Comparison of ENCODE assay signal across 12 cellular contexts in genomic region chr22:19882446-19883381, GRCh38. TPM values are rescaled to one million over a fixed set of nuclear protein-coding genes. Genes with fewer than 3 reads are reported as not detected.
DNase-seq lines count a peak whose midpoint lies in the region; ATAC-seq, FAIRE-seq and TF ChIP-seq lines count a peak whose summit lies in the region.
"Had no signal": no experiment of that assay in that cellular context is flagged by ENCODE, and none has a peak within 500 bp of the region (broad histone marks: within the 10 kb centered on the region; RNA-seq: fewer than 3 reads in every experiment).

No MANE protein-coding gene starts in this region.

- H3K9ac ChIP-seq in astrocyte (ENCODE audit: low read length) (peak overlapping the region; percentile 70), mesendoderm (ENCODE audit: low read length) (no peak overlapping the region)

- no peak overlapping the region for H2BK15ac ChIP-seq in mesendoderm (replicated peaks; ENCODE audit: low read depth)

- no peak for FAIRE-seq in astrocyte (lab: Jason Lieb, UNC)

- H3K79me1 ChIP-seq in mesendoderm (ENCODE audit: low read length): peaks cover 3% of the 10 kb centered on the region

- no peak overlapping the region for H4K8ac ChIP-seq in mesendoderm (ENCODE audit: low read depth, low read length)

- H3K23ac ChIP-seq in mesendoderm (ENCODE audit: low read length): no peak overlapping the region

- H3K27ac Mint-ChIP-seq in astrocyte (ENCODE audit: unreplicated experiment): peak overlapping the region; percentile 100
- H3K27ac Mint-ChIP-seq: activated naive CD8-positive, alpha-beta T cell treated with anti-CD3 and anti-CD28 coated beads for 36 hours; memory B cell had no signal

- ATAC-seq in Right ventricle myocardium inferior (no peak), heart right ventricle (no peak), GM21529 (IDR thresholded peaks at IDR 0.05; ENCODE audit: unreplicated experiment) (no peak)

- no peak overlapping the region for H2AFZ ChIP-seq in astrocyte (ENCODE audit: low read depth, low read length)

- no peak overlapping the region for H2BK5ac ChIP-seq in mesendoderm (ENCODE audit: low read length)

- H3K9me3 ChIP-seq in heart right ventricle: no peaks in the 10 kb centered on the region
- no peaks in the 10 kb centered on the region for H3K9me3 ChIP-seq in astrocyte (ENCODE audit: insufficient read depth, low read depth, low read length)
- no peaks in the 10 kb centered on the region for H3K9me3 ChIP-seq in uterus

- no peak overlapping the region for H3K27ac ChIP-seq in heart right ventricle
- peak overlapping the region; percentile 86 for H3K27ac ChIP-seq in astrocyte (ENCODE audit: low read depth, low read length)
- H3K27ac ChIP-seq in mesendoderm (ENCODE audit: low read depth, low read length): no peak overlapping the region
- H3K27ac ChIP-seq in uterus: no peak overlapping the region

- peak overlapping the region; percentile 70 for H3K4ac ChIP-seq in mesendoderm (ENCODE audit: low read depth, low read length)

- no peaks in the 10 kb centered on the region for H3K9me3 Mint-ChIP-seq in astrocyte (ENCODE audit: unreplicated experiment)
- H3K9me3 Mint-ChIP-seq: activated naive CD8-positive, alpha-beta T cell treated with anti-CD3 and anti-CD28 coated beads for 36 hours; memory B cell had no signal

- H3K79me2 ChIP-seq in astrocyte (ENCODE audit: insufficient read depth, low read length) (peaks cover 9% of the 10 kb centered on the region), mesendoderm (ENCODE audit: control insufficient read depth, insufficient read depth, low read length) (peaks cover 5% of the 10 kb centered on the region)

- H3K36me3 ChIP-seq in heart right ventricle (peaks cover 0 to 21% (median 0%) of the 10 kb centered on the region in 9 donors), astrocyte (ENCODE audit: insufficient read depth, low read length) (no peaks in the 10 kb centered on the region), mesendoderm (ENCODE audit: control insufficient read depth, insufficient read depth, low read length) (no peaks in the 10 kb centered on the region), uterus (no peaks in the 10 kb centered on the region)

- intact Hi-C loops in Right ventricle myocardium inferior (cut with DNase I) (no loop called here), heart right ventricle (cut with DNase I) (no loop called here), uterus (cut with DNase I; ENCODE audit: low total_unique reads) (no loop called here)

- H3K27me3 ChIP-seq in heart right ventricle: no peaks in the 10 kb centered on the region
- H3K27me3 ChIP-seq in astrocyte (ENCODE audit: insufficient read depth, low read length): no peaks in the 10 kb centered on the region
- H3K27me3 ChIP-seq in mesendoderm (ENCODE audit: insufficient read depth, low read length, poor library complexity): no peaks in the 10 kb centered on the region
- no peaks in the 10 kb centered on the region for H3K27me3 ChIP-seq in uterus
- H3K27me3 ChIP-seq: dorsolateral prefrontal cortex had no signal

- peaks cover 0 to 29% (median 15%) of the 10 kb centered on the region in 9 donors for H3K4me1 ChIP-seq in heart right ventricle
- H3K4me1 ChIP-seq in astrocyte (ENCODE audit: insufficient read depth, low read length): peaks cover 42% of the 10 kb centered on the region
- H3K4me1 ChIP-seq in mesendoderm (ENCODE audit: control insufficient read depth, low read depth, low read length): peaks cover 12% of the 10 kb centered on the region
- peaks cover 0 to 13% of the 10 kb centered on the region in 2 donors for H3K4me1 ChIP-seq in uterus

- H3K56ac ChIP-seq in mesendoderm (ENCODE audit: low read length): peak overlapping the region; percentile 58

- H2BK120ac ChIP-seq in mesendoderm (ENCODE audit: low read depth, low read length): peak overlapping the region; percentile 6

- H2AK5ac ChIP-seq in mesendoderm (ENCODE audit: low read length): peak overlapping the region; percentile 9

- TF ChIP-seq CTCF in heart right ventricle (IDR thresholded peaks at IDR 0.05): no peak
- no peak for TF ChIP-seq CTCF in astrocyte (IDR thresholded peaks at IDR 0.05; ENCODE audit: insufficient read depth, low read depth, low read length)
- no peak for TF ChIP-seq CTCF in uterus (IDR thresholded peaks at IDR 0.05)

- WGBS in heart right ventricle, 2 donors: 94 to 96% methylated on average over 26 of the region's 26 CpGs
- no CpG with 5 or more reads among the region's 26 CpGs for WGBS in mesendoderm (ENCODE audit: extremely low coverage, insufficient coverage, low lambda C conversion rate)

- TF ChIP-seq POLR2A in uterus (IDR thresholded peaks at IDR 0.05): no peak

- no peaks in the 10 kb centered on the region for H3K27me3 Mint-ChIP-seq in astrocyte (ENCODE audit: low read depth, unreplicated experiment)
- H3K27me3 Mint-ChIP-seq: activated naive CD8-positive, alpha-beta T cell treated with anti-CD3 and anti-CD28 coated beads for 36 hours; memory B cell had no signal

- no peak overlapping the region for H3K4me3 Mint-ChIP-seq in astrocyte (ENCODE audit: unreplicated experiment)
- H3K4me3 Mint-ChIP-seq: activated naive CD8-positive, alpha-beta T cell treated with anti-CD3 and anti-CD28 coated beads for 36 hours; memory B cell had no signal

- H3K4me3 ChIP-seq in heart right ventricle (no peak overlapping the region), astrocyte (ENCODE audit: insufficient read depth, low read depth, low read length) (no peak overlapping the region), mesendoderm (ENCODE audit: low read length) (no peak overlapping the region), uterus (no peak overlapping the region)
- H3K4me3 ChIP-seq: dorsolateral prefrontal cortex had no signal

- H3K18ac ChIP-seq in mesendoderm (ENCODE audit: low read length): peak overlapping the region; percentile 7

- H3K4me2 ChIP-seq in astrocyte (ENCODE audit: low read length) (peak overlapping the region; percentile 82), mesendoderm (ENCODE audit: low read length) (no peak overlapping the region)

- DNase-seq in Right ventricle myocardium inferior (ENCODE audit: missing footprints) (peak; percentile 49), heart right ventricle (no peak), astrocyte (ENCODE audit: low read depth) (no peak), mesendoderm (no peak), uterus (peak; percentile 9 to 13), superior temporal gyrus (ENCODE audit: extremely low spot score) (no peak), AML-193 (lab: John Stamatoyannopoulos, UW) (no peak)
- DNase-seq: activated naive CD8-positive, alpha-beta T cell treated with anti-CD3 and anti-CD28 coated beads for 36 hours; NCI-H1048 had no signal

- no peak overlapping the region for H4K5ac ChIP-seq in mesendoderm (ENCODE audit: low read length)

- H4K20me1 ChIP-seq in astrocyte (ENCODE audit: insufficient read depth, low read length): no peaks in the 10 kb centered on the region

- peaks cover 34% of the 10 kb centered on the region for H3K4me1 Mint-ChIP-seq in astrocyte (ENCODE audit: low read depth, unreplicated experiment)

- H3K36me3 Mint-ChIP-seq in astrocyte (ENCODE audit: low read depth, unreplicated experiment): peaks cover 1% of the 10 kb centered on the region
- H3K36me3 Mint-ChIP-seq: activated naive CD8-positive, alpha-beta T cell treated with anti-CD3 and anti-CD28 coated beads for 36 hours; memory B cell had no signal

RNA-seq across cellular contexts. Expression of gene GNB1L, which starts 28.0 kb away (rescaled TPM):
- total RNA-seq in Right ventricle myocardium inferior (1.9 TPM), heart right ventricle (1 to 10 TPM in 8 of 10 donors, under 1 TPM in 2; 0.76 to 3.6 (median 1.8) TPM), astrocyte (10.4 and 14.3 TPM in 2 replicates), uterus (10 to 100 TPM in 1 of 4 donors, 1 to 10 TPM in 2, under 1 TPM in 1; 0.59 to 12.2 (median 3.1) TPM)
- 1 to 10 TPM; 2.0 to 9.3 TPM for polyA plus RNA-seq in heart right ventricle
- polyA plus RNA-seq in mesendoderm (2013, experiment 1 of 2): 4.7 TPM
- 4.2 TPM for polyA plus RNA-seq in mesendoderm (2013, experiment 2 of 2)

RNA-seq across cellular contexts. Expression of gene RTL10, which starts 28.0 kb away (rescaled TPM):
- total RNA-seq in Right ventricle myocardium inferior (8.5 TPM), heart right ventricle (10 to 100 TPM in 2 of 10 donors, 1 to 10 TPM in 8; 5.3 to 12.0 (median 7.2) TPM), astrocyte (33.6 and 43.0 TPM in 2 replicates), uterus (10 to 100 TPM in 3 of 4 donors, 1 to 10 TPM in 1; 6.8 to 24.3 (median 17.7) TPM)
- polyA plus RNA-seq in heart right ventricle: 1 to 10 TPM; 4.0 to 6.5 TPM
- polyA plus RNA-seq in mesendoderm (2013, experiment 1 of 2): 7.4 TPM
- 7.6 TPM for polyA plus RNA-seq in mesendoderm (2013, experiment 2 of 2)

RNA-seq across cellular contexts. Expression of gene COMT, which starts 58.9 kb away (rescaled TPM):
- total RNA-seq in Right ventricle myocardium inferior (104 TPM), heart right ventricle (100 to 1,000 TPM in 5 of 10 donors, 10 to 100 TPM in 5; 72.5 to 128 (median 101) TPM), astrocyte (116 and 120 TPM in 2 replicates), uterus (100 to 1,000 TPM in 2 of 4 donors, 10 to 100 TPM in 2; 88.9 to 175 (median 108) TPM)
- polyA plus RNA-seq in heart right ventricle: 100 to 1,000 TPM in 1 of 2 donors, 10 to 100 TPM in 1; 42.9 to 273 TPM
- polyA plus RNA-seq in mesendoderm (2013, experiment 1 of 2): 11.0 TPM
- 10.7 TPM for polyA plus RNA-seq in mesendoderm (2013, experiment 2 of 2)

RNA-seq across cellular contexts. Expression of gene TXNRD2, which starts 58.9 kb away (rescaled TPM):
- total RNA-seq in Right ventricle myocardium inferior (40.9 TPM), heart right ventricle (10 to 100 TPM; 28.5 to 59.9 (median 35.0) TPM), astrocyte (19.8 and 25.7 TPM in 2 replicates), uterus (10 to 100 TPM; 14.7 to 48.9 (median 25.6) TPM)
- polyA plus RNA-seq in heart right ventricle: 100 to 1,000 TPM in 1 of 2 donors, 10 to 100 TPM in 1; 25.8 to 103 TPM
- polyA plus RNA-seq in mesendoderm (2013, experiment 1 of 2): 20.1 TPM
- polyA plus RNA-seq in mesendoderm (2013, experiment 2 of 2): 22.6 TPM

Comparison
In these comparisons a context has a peak if more than half of its experiments do, and no peak if none do; other contexts are left out.
1. DNase-seq: peak in Right ventricle myocardium inferior (single experiment) and uterus (2 of 2); none in heart right ventricle (0 of 2), astrocyte (single experiment), mesendoderm (single experiment), superior temporal gyrus (single experiment) and AML-193 (0 of 2).